In genomic region chr9:96020300-96020821, GRCh38 we compare ENCODE assay signal across 9 cellular contexts.
DNase-seq lines count a peak whose midpoint lies in the region; ATAC-seq, FAIRE-seq and TF ChIP-seq lines count a peak whose summit lies in the region.
"Had no signal": no experiment of that assay in that cellular context is flagged by ENCODE, and none has a peak within 500 bp of the region (broad histone marks: within the 10 kb centered on the region; RNA-seq: fewer than 3 reads in every experiment).

No MANE protein-coding gene starts in this region.

- peak overlapping the region; percentile 76 for H3K4me2 ChIP-seq in A549

- WGBS in A549 (ENCODE audit: missing lambda C conversion rate) = 94% methylated on average over 13 of the region's 13 CpGs
- WGBS in adrenal gland, 4 donors = 39 to 56% (median 50%) methylated on average over 10 to 13 of the region's 13 CpGs

- FAIRE-seq in A549 (lab: Jason Lieb, UNC) = no peak

- no peak for TF ChIP-seq EP300 in A549 (IDR thresholded peaks at IDR 0.05)

- DNase-seq in A549 (ENCODE audit: low read depth in 1 of 2, low spot score in 1 of 2) (no peak), naive B cell (no peak), NCI-H446 treated with DMSO at 0.1 percent for 48 hours (lab: John Stamatoyannopoulos, UW) (no peak), NCI-H128 (lab: John Stamatoyannopoulos, UW; ENCODE audit: unreplicated experiment) (no peak), NCI-H82 treated with DMSO at 0.1 percent for 48 hours (lab: John Stamatoyannopoulos, UW; ENCODE audit: unreplicated experiment) (no peak), adrenal gland (no peak)
- DNase-seq: GDM1 had no signal

- H3K4me1 Mint-ChIP-seq in naive B cell = peaks cover 21 to 33% (median 30%) of the 10 kb centered on the region in 3 donors

- intact Hi-C loops in adrenal gland (cut with DNase I) = no loop called here

- TF ChIP-seq POLR2A in A549 (IDR thresholded peaks at IDR 0.05; ENCODE audit: low read length) = no peak
- no peak for TF ChIP-seq POLR2A in adrenal gland (IDR thresholded peaks at IDR 0.05)

- H3K4me3 ChIP-seq in A549 (no peak overlapping the region), HUES48 (ENCODE audit: low read depth, low read length) (peak overlapping the region; percentile 71), duodenal mucosa (ENCODE audit: low read depth in 1 of 2, low read length in 2 of 2) (peak overlapping the region; percentile 66 to 68), adrenal gland (peak overlapping the region in 1 of 4 donors; percentile 61)

- no peaks in the 10 kb centered on the region for H3K4me1 ChIP-seq in A549
- H3K4me1 ChIP-seq in HUES48 (ENCODE audit: control insufficient read depth, insufficient read depth, low read length) = peaks cover 14% of the 10 kb centered on the region; the same call in 1 of the 2 replicates
- peaks cover 8 to 9% of the 10 kb centered on the region in 2 donors for H3K4me1 ChIP-seq in duodenal mucosa (ENCODE audit: control insufficient read depth in 1 of 2, insufficient read depth in 2 of 2, low read length in 2 of 2)
- H3K4me1 ChIP-seq in adrenal gland (replicated peaks in 1 of 2) = peaks cover 10 to 12% of the 10 kb centered on the region in 2 donors

- H3K27ac Mint-ChIP-seq in naive B cell = no peak overlapping the region

- POLR2A ChIA-PET in A549 (lab: Yijun Ruan, JAX) = no interaction called here

- H3K27me3 ChIP-seq in HUES48 (ENCODE audit: control insufficient read depth, insufficient read depth, low read length) (peaks cover 68% of the 10 kb centered on the region), duodenal mucosa (ENCODE audit: control insufficient read depth in 1 of 2, insufficient read depth in 2 of 2, low read length in 2 of 2) (peaks cover 23 to 35% of the 10 kb centered on the region in 2 donors), adrenal gland (peaks cover 8% of the 10 kb centered on the region)

- H3K9me3 ChIP-seq in A549 = no peaks in the 10 kb centered on the region
- H3K9me3 ChIP-seq in HUES48 (ENCODE audit: control insufficient read depth, insufficient read depth, low read length) = no peaks in the 10 kb centered on the region
- H3K9me3 ChIP-seq in duodenal mucosa (ENCODE audit: control insufficient read depth in 1 of 2, low read length in 2 of 2) = no peaks in the 10 kb centered on the region
- no peaks in the 10 kb centered on the region for H3K9me3 ChIP-seq in adrenal gland (replicated peaks in 1 of 3)

- CTCF ChIA-PET in A549 (lab: Yijun Ruan, JAX) = interaction anchor here (0.7 kb wide), 1 partner anchor 197 kb away, joined by 3 read pairs; no protein-coding TSS in a partner anchor

- ATAC-seq in A549 (no peak), naive B cell (ENCODE audit: low read depth in 2 of 2) (no peak)

- H3K4me3 Mint-ChIP-seq in naive B cell = peak overlapping the region in 7 of 8 donors; percentile 74 to 88 (median 79)

- TF ChIP-seq CTCF in A549 (IDR thresholded peaks at IDR 0.05) (no peak), adrenal gland (IDR thresholded peaks at IDR 0.05) (no peak)

- H3K36me3 Mint-ChIP-seq in naive B cell = peaks cover 20 to 34% of the 10 kb centered on the region in 2 donors

- no peak for TF ChIP-seq RAD21 in A549 (conservative IDR thresholded peaks at IDR 0.05 in 1 of 2, IDR thresholded peaks at IDR 0.05 in 1 of 2)

- H3K27me3 Mint-ChIP-seq in naive B cell = peaks cover 48 to 60% (median 57%) of the 10 kb centered on the region in 3 donors

- H3K36me3 ChIP-seq in HUES48 (ENCODE audit: control insufficient read depth, insufficient read depth, low read length) (no peaks in the 10 kb centered on the region), duodenal mucosa (ENCODE audit: control insufficient read depth in 1 of 2, insufficient read depth in 2 of 2, low read length in 2 of 2) (no peaks in the 10 kb centered on the region), adrenal gland (replicated peaks in 1 of 2) (no peaks in the 10 kb centered on the region)

- H3K27ac ChIP-seq in A549 (no peak overlapping the region; a peak in 1 of 6 replicates), HUES48 (ENCODE audit: low read depth, low read length) (no peak overlapping the region), duodenal mucosa (ENCODE audit: low read depth, low read length) (peak overlapping the region; percentile 51), adrenal gland (peak overlapping the region in 2 of 5 donors; percentile 56 to 81)

- no peak overlapping the region for H3K9ac ChIP-seq in HUES48 (ENCODE audit: low read depth, low read length)
- H3K9ac ChIP-seq in duodenal mucosa (ENCODE audit: low read depth in 1 of 2, low read length in 2 of 2) = peak overlapping the region; percentile 43 to 44

- peaks cover 0 to 4% (median 0%) of the 10 kb centered on the region in 7 donors for H3K9me3 Mint-ChIP-seq in naive B cell

TF ChIP-seq in A549, 52 proteins besides CTCF, POLR2A, EP300 and RAD21:
- TF ChIP-seq, protein P1, sequence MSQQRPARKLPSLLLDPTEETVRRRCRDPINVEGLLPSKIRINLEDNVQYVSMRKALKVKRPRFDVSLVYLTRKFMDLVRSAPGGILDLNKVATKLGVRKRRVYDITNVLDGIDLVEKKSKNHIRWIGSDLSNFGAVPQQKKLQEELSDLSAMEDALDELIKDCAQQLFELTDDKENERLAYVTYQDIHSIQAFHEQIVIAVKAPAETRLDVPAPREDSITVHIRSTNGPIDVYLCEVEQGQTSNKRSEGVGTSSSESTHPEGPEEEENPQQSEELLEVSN (IDR thresholded peaks at IDR 0.05; ENCODE audit: borderline replicate concordance, low read depth) = no peak
- TF ChIP-seq, protein P2, sequence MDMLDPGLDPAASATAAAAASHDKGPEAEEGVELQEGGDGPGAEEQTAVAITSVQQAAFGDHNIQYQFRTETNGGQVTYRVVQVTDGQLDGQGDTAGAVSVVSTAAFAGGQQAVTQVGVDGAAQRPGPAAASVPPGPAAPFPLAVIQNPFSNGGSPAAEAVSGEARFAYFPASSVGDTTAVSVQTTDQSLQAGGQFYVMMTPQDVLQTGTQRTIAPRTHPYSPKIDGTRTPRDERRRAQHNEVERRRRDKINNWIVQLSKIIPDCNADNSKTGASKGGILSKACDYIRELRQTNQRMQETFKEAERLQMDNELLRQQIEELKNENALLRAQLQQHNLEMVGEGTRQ (IDR thresholded peaks at IDR 0.05) = no peak
- TF ChIP-seq RARB (CRISPR knock-in tag; IDR thresholded peaks at IDR 0.05) (no peak), ZFP36 (IDR thresholded peaks at IDR 0.05; ENCODE audit: borderline replicate concordance, partially characterized antibody) (no peak), PHF8 (IDR thresholded peaks at IDR 0.05; ENCODE audit: borderline replicate concordance, low read depth) (no peak)
- TF ChIP-seq, protein P3, sequence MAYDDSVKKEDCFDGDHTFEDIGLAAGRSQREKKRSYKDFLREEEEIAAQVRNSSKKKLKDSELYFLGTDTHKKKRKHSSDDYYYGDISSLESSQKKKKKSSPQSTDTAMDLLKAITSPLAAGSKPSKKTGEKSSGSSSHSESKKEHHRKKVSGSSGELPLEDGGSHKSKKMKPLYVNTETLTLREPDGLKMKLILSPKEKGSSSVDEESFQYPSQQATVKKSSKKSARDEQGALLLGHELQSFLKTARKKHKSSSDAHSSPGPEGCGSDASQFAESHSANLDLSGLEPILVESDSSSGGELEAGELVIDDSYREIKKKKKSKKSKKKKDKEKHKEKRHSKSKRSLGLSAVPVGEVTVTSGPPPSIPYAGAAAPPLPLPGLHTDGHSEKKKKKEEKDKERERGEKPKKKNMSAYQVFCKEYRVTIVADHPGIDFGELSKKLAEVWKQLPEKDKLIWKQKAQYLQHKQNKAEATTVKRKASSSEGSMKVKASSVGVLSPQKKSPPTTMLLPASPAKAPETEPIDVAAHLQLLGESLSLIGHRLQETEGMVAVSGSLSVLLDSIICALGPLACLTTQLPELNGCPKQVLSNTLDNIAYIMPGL (CRISPR knock-in tag; IDR thresholded peaks at IDR 0.05; ENCODE audit: borderline replicate concordance) = no peak
- TF ChIP-seq, protein P4, sequence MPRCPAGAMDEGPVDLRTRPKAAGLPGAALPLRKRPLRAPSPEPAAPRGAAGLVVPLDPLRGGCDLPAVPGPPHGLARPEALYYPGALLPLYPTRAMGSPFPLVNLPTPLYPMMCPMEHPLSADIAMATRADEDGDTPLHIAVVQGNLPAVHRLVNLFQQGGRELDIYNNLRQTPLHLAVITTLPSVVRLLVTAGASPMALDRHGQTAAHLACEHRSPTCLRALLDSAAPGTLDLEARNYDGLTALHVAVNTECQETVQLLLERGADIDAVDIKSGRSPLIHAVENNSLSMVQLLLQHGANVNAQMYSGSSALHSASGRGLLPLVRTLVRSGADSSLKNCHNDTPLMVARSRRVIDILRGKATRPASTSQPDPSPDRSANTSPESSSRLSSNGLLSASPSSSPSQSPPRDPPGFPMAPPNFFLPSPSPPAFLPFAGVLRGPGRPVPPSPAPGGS (IDR thresholded peaks at IDR 0.05) = no peak
